1 cellular context compared by ENCODE assay signal in the genomic region with DNA sequence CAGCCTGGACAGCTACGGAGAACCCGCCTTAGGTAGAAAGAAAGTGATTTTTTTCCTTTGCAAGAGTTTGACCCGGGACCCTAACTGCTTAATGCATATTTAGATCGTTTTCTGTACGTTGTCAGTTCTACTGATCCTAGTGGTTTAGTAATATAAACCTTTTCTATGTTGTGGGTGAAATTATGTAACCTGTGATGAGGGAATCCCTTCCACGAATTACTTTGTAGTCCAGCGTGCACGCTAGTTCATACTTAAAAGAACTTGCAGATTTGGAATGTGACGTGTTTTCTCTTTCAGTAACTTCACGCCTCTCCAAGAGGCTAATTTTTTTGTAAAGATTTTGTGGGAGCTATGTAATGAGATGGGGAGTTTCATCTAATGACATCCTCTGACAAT.
TF ChIP-seq lines count a peak whose summit lies in the region.

No MANE protein-coding gene starts in this region.

TF ChIP-seq in H1, 55 proteins besides CTCF, POLR2A, EP300 and RAD21:
- no peak for TF ChIP-seq JUND (IDR thresholded peaks at IDR 0.05; ENCODE audit: low read length)
- no peak for TF ChIP-seq TAF7 (optimal IDR thresholded peaks at IDR 0.05; ENCODE audit: borderline replicate concordance, low read depth, low read length)
- no peak for TF ChIP-seq GABPA (IDR thresholded peaks at IDR 0.05; ENCODE audit: borderline replicate concordance, insufficient read depth, low read length)
